Comparison of ENCODE assay signal across 1 cellular context in genomic region chr15:89502867-89503595, GRCh38.
TF ChIP-seq lines count a peak whose summit lies in the region.

No MANE protein-coding gene starts in this region.

TF ChIP-seq in SK-N-SH treated with all-trans-retinoic acid at 6 μM for 48 hours, 23 proteins besides CTCF, POLR2A, EP300 and RAD21 (continued from another document):
- TF ChIP-seq, protein P1, sequence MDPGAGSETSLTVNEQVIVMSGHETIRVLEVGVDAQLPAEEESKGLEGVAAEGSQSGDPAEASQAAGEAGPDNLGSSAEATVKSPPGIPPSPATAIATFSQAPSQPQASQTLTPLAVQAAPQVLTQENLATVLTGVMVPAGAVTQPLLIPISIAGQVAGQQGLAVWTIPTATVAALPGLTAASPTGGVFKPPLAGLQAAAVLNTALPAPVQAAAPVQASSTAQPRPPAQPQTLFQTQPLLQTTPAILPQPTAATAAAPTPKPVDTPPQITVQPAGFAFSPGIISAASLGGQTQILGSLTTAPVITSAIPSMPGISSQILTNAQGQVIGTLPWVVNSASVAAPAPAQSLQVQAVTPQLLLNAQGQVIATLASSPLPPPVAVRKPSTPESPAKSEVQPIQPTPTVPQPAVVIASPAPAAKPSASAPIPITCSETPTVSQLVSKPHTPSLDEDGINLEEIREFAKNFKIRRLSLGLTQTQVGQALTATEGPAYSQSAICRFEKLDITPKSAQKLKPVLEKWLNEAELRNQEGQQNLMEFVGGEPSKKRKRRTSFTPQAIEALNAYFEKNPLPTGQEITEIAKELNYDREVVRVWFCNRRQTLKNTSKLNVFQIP (CRISPR knock-in tag; IDR thresholded peaks at IDR 0.05; ENCODE audit: borderline replicate concordance, low read depth), result no peak
- TF ChIP-seq ARNTL (CRISPR knock-in tag; IDR thresholded peaks at IDR 0.05; ENCODE audit: borderline replicate concordance, low read depth) (no peak), ZFP30 (CRISPR knock-in tag; IDR thresholded peaks at IDR 0.05) (no peak), GLIS3 (CRISPR knock-in tag; IDR thresholded peaks at IDR 0.05) (no peak), ZNF70 (CRISPR knock-in tag; IDR thresholded peaks at IDR 0.05) (no peak), CSDC2 (CRISPR knock-in tag; IDR thresholded peaks at IDR 0.05) (no peak)
